24 cellular contexts compared by ENCODE assay signal in the genomic region with DNA sequence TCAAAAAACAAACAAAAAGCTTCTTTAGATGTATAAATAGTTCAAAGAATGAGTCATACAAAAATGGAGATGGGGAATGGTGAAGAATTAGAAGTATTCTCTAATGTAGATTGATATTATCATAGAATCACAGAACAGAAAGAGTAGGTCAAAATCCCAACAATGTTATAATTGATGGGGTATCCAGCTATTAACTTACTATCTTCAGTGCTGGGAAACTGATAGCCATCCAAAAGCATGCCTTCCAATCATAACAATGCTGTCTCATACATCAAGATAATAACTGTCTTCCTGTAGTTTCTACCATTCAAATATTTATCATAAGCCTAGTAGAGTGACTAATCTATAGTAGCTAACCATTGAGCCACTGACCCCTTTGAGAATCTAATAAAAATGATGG. TPM values are rescaled to one million over a fixed set of nuclear protein-coding genes. Genes with fewer than 3 reads are reported as not detected.
"Had no signal": no experiment of that assay in that cellular context is flagged by ENCODE, and none has a peak within 500 bp of the region (broad histone marks: within the 10 kb centered on the region; RNA-seq: fewer than 3 reads in every experiment).

No MANE protein-coding gene starts in this region.

- H3K4me1 ChIP-seq: colonic mucosa, esophagus squamous epithelium, foreskin keratinocyte, gastrocnemius medialis, gastroesophageal sphincter had no signal

- H3K9me3 ChIP-seq: colonic mucosa, esophagus muscularis mucosa, esophagus squamous epithelium, gastrocnemius medialis, gastroesophageal sphincter, heart left ventricle, heart right ventricle had no signal

- H3K36me3 ChIP-seq: colonic mucosa, esophagus muscularis mucosa, esophagus squamous epithelium, gastrocnemius medialis, gastroesophageal sphincter, heart left ventricle, heart right ventricle had no signal

- H3K27ac ChIP-seq: colonic mucosa, dorsolateral prefrontal cortex, epithelial cell of prostate, esophagus muscularis mucosa, esophagus squamous epithelium, foreskin keratinocyte, gastrocnemius medialis, gastroesophageal sphincter had no signal

- H3K4me3 ChIP-seq: colonic mucosa, dorsolateral prefrontal cortex, esophagus muscularis mucosa, esophagus squamous epithelium, gastrocnemius medialis, gastroesophageal sphincter, heart left ventricle, heart right ventricle had no signal

- ATAC-seq: esophagus mucosa, foreskin keratinocyte, gastrocnemius medialis, gastroesophageal sphincter, heart left ventricle, heart right ventricle had no signal

- DNase-seq: colonic mucosa; cortex of kidney; dermis blood vessel endothelial cell; dorsolateral prefrontal cortex; effector CD4-positive, alpha-beta T cell; effector CD8-positive, alpha-beta T cell; effector memory CD4-positive, alpha-beta T cell; effector memory CD8-positive, alpha-beta T cell; endodermal cell; erythroblast; esophagus squamous epithelium; foreskin fibroblast; foreskin keratinocyte; foreskin melanocyte; gastrocnemius medialis; glutamatergic neuron; head of caudate nucleus; heart left ventricle; heart right ventricle had no signal

- H3K27me3 ChIP-seq: colonic mucosa, dorsolateral prefrontal cortex, esophagus muscularis mucosa, esophagus squamous epithelium, foreskin keratinocyte, gastrocnemius medialis, gastroesophageal sphincter, heart left ventricle, heart right ventricle had no signal

RNA-seq across cellular contexts. Expression of a gene that starts 26.7 kb away (rescaled TPM):
- polyA plus RNA-seq: endothelial cell of umbilical vein had no signal
